Comparison of ENCODE assay signal across 8 cellular contexts in genomic region chr6:52497652-52498408, GRCh38.
DNase-seq lines count a peak whose midpoint lies in the region; ATAC-seq and TF ChIP-seq lines count a peak whose summit lies in the region.

No MANE protein-coding gene starts in this region.

- no peaks in the 10 kb centered on the region for H3K9me3 Mint-ChIP-seq in activated T-cell treated with anti-CD3 and anti-CD28 coated beads, Interleukin-2, amount 50 U/mL, for 4 hours

- H3K79me1 ChIP-seq in mesenchymal stem cell (replicated peaks; ENCODE audit: low read length, poor library complexity, severe bottlenecking) = peaks cover 19% of the 10 kb centered on the region

- H3K4me3 Mint-ChIP-seq in activated T-cell treated with anti-CD3 and anti-CD28 coated beads, Interleukin-2, amount 50 U/mL, for 4 hours = no peak overlapping the region

- H3K18ac ChIP-seq in mesenchymal stem cell (ENCODE audit: low read depth in 1 of 2, low read length in 2 of 2) = no peak overlapping the region

- H3K9me3 ChIP-seq in mesenchymal stem cell (ENCODE audit: control insufficient read depth, low read length) (no peaks in the 10 kb centered on the region), PC-9 (ENCODE audit: insufficient read depth, low read depth) (no peaks in the 10 kb centered on the region)

- peaks cover 10% of the 10 kb centered on the region for H3F3A ChIP-seq in PC-9 (ENCODE audit: insufficient read depth, low read depth)

- peaks cover 2% of the 10 kb centered on the region for H3K36me3 Mint-ChIP-seq in activated T-cell treated with anti-CD3 and anti-CD28 coated beads, Interleukin-2, amount 50 U/mL, for 4 hours (ENCODE audit: insufficient read depth)

- H2BK15ac ChIP-seq in mesenchymal stem cell (ENCODE audit: low read depth, poor library complexity, severe bottlenecking) = no peak overlapping the region

- H3K14ac ChIP-seq in mesenchymal stem cell (ENCODE audit: low read length in 2 of 2) = no peak overlapping the region

- no peak overlapping the region for H3K4ac ChIP-seq in mesenchymal stem cell (ENCODE audit: low read depth in 1 of 2, low read length in 2 of 2)

- ATAC-seq in GM19324 (IDR thresholded peaks at IDR 0.05; ENCODE audit: low FRiP score, unreplicated experiment) (peak; percentile 94), HG03060 (IDR thresholded peaks at IDR 0.05; ENCODE audit: low read depth, unreplicated experiment) (peak; percentile 88)
- no peak for ATAC-seq in activated T-cell treated with anti-CD3 and anti-CD28 coated beads, Interleukin-2, amount 50 U/mL, for 4 hours

- H2AFZ ChIP-seq in mesenchymal stem cell (ENCODE audit: low read depth, low read length) (no peak overlapping the region), PC-9 (no peak overlapping the region)

- no peaks in the 10 kb centered on the region for H4K20me1 ChIP-seq in PC-9 (ENCODE audit: insufficient read depth)

- intact Hi-C loops in PC-9 (cut with micrococcal nuclease; ENCODE audit: unreplicated experiment) = no loop called here

- no peaks in the 10 kb centered on the region for H3K4me1 Mint-ChIP-seq in activated T-cell treated with anti-CD3 and anti-CD28 coated beads, Interleukin-2, amount 50 U/mL, for 4 hours (ENCODE audit: low read depth)

- DNase-seq in NCI-H774 (lab: John Stamatoyannopoulos, UW) (peak; percentile 33), mesenchymal stem cell (peak; percentile 62), PC-9 (no peak), ecto neural progenitor cell (ENCODE audit: low spot score) (no peak)
- DNase-seq in activated T-cell treated with anti-CD3 and anti-CD28 coated beads, Interleukin-2, amount 50 U/mL, for 4 hours = no peak
- DNase-seq in activated CD4-positive, alpha-beta T cell treated with anti-CD3 and anti-CD28 coated beads for 48 hours = no peak

- H3K4me2 ChIP-seq in mesenchymal stem cell (ENCODE audit: low read length, poor library complexity, severe bottlenecking) = no peak overlapping the region
- H3K4me2 ChIP-seq in PC-9 = no peak overlapping the region

- BruUV-seq in PC-9 (replicated peaks; lab: Mats Ljungman, UMichigan) = no TSS peak

- H3K36me3 ChIP-seq in mesenchymal stem cell (ENCODE audit: control insufficient read depth in 1 of 2, insufficient read depth in 2 of 2, low read depth in 1 of 2, low read length in 2 of 2) = peaks cover 36 to 73% of the 10 kb centered on the region in 2 experiments
- no peaks in the 10 kb centered on the region for H3K36me3 ChIP-seq in PC-9 (ENCODE audit: low read depth)

- H3K27me3 ChIP-seq in mesenchymal stem cell (ENCODE audit: control insufficient read depth in 1 of 2, insufficient read depth in 1 of 2, low read length in 2 of 2) (no peaks in the 10 kb centered on the region), PC-9 (ENCODE audit: insufficient read depth, low read depth) (no peaks in the 10 kb centered on the region)

- no peaks in the 10 kb centered on the region for H3K27me3 Mint-ChIP-seq in activated T-cell treated with anti-CD3 and anti-CD28 coated beads, Interleukin-2, amount 50 U/mL, for 4 hours (ENCODE audit: low read depth)

- H3K4me3 ChIP-seq in mesenchymal stem cell (ENCODE audit: insufficient read depth in 1 of 2, low read depth in 1 of 2, low read length in 2 of 2) (no peak overlapping the region), PC-9 (no peak overlapping the region)

- peak overlapping the region; percentile 94 for H2AK5ac ChIP-seq in mesenchymal stem cell (ENCODE audit: low read length, severe bottlenecking)

- peaks cover 18% of the 10 kb centered on the region for H3K4me1 ChIP-seq in mesenchymal stem cell (ENCODE audit: control insufficient read depth, insufficient read depth, low read depth, low read length)
- H3K4me1 ChIP-seq in PC-9 (replicated peaks; ENCODE audit: insufficient read depth) = peaks cover 10% of the 10 kb centered on the region

- POLR2A ChIA-PET in PC-9 (lab: Charles Lee; ENCODE audit: unreplicated experiment) = no interaction called here

- H4K91ac ChIP-seq in mesenchymal stem cell (ENCODE audit: low read length) = no peak overlapping the region

- H3K27ac ChIP-seq in mesenchymal stem cell (ENCODE audit: low read length, poor library complexity, severe bottlenecking) (no peak overlapping the region), PC-9 (no peak overlapping the region)

- 82% methylated on average over 14 of the region's 14 CpGs for WGBS in mesenchymal stem cell

- H4K8ac ChIP-seq in mesenchymal stem cell (ENCODE audit: low read length) = peak overlapping the region; percentile 64

- no peaks in the 10 kb centered on the region for H3K79me2 ChIP-seq in PC-9 (ENCODE audit: low read depth)

- CTCF ChIA-PET in PC-9 (lab: Charles Lee) = no interaction called here

- H3K9me2 ChIP-seq in PC-9 (ENCODE audit: insufficient read depth) = no peaks in the 10 kb centered on the region

- no peak overlapping the region for H2BK120ac ChIP-seq in mesenchymal stem cell (ENCODE audit: low read depth, low read length)

- no peak overlapping the region for H2BK5ac ChIP-seq in mesenchymal stem cell (ENCODE audit: low read depth, low read length, poor library complexity, severe bottlenecking)

- peak overlapping the region; percentile 66 for H3K9ac ChIP-seq in mesenchymal stem cell (ENCODE audit: low read length)

- H2BK12ac ChIP-seq in mesenchymal stem cell (ENCODE audit: low read length in 2 of 2) = peak overlapping the region; percentile 12 to 19

- no peak for TF ChIP-seq CTCF in PC-9 (conservative IDR thresholded peaks at IDR 0.05)

- no peak overlapping the region for H3K23ac ChIP-seq in mesenchymal stem cell (ENCODE audit: low read length in 2 of 2)

Comparison
In these comparisons a context has a peak if more than half of its experiments do, and no peak if none do; other contexts are left out.
1. ATAC-seq: peak in GM19324 (single experiment) and HG03060 (single experiment); none in activated T-cell treated with anti-CD3 and anti-CD28 coated beads, Interleukin-2, amount 50 U/mL, for 4 hours (0 of 2).
2. DNase-seq: peak in NCI-H774 (single experiment) and mesenchymal stem cell (single experiment); none in activated T-cell treated with anti-CD3 and anti-CD28 coated beads, Interleukin-2, amount 50 U/mL, for 4 hours (single experiment), PC-9 (0 of 2), activated CD4-positive, alpha-beta T cell treated with anti-CD3 and anti-CD28 coated beads for 48 hours (single experiment) and ecto neural progenitor cell (single experiment).